Comparison of ENCODE assay signal across 1 cellular context in the genomic region with DNA sequence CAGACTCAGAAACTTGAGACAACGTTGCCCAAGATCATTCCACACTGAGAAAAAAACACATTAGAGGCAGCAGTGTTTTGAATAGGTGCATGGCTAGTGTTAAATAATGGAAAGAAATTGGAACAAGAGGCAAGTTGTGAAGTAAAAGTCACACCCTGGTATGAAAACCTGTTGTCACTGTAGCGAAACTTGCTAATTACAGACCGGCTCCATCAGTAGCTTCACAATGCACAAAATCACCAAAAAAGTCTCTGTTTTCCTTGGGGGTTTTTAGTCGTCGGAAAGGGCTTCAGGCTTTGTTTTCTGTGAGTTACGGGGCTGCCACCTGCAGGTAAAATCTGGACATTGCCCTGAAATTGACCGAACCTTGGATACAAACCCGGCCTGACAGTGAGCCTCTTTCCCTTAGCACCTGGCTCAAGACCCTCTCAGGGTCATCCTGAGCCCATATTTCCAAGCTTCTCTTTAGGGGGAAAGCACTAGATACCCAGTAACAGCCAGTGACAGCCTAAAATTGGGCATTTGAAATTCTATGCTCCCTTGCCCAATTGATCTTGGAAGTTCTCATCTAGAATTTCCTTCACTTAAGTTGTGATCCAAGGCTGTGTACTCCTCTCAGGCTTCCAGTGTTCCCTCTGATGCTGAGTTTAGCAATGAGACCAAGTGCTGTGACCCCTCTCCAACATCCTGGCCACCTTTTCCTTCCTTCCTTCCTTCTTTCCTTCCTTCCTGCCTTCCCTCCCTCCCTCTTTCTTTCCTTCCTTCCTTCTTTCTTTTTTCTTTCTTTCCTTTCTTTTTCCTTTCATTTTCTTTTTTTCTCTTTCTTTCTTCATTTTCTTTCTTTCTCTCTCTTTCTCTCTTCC.
TF ChIP-seq lines count a peak whose summit lies in the region.

No MANE protein-coding gene starts in this region.

TF ChIP-seq in K562, 482 proteins besides CTCF, POLR2A, EP300 and RAD21 (continued from another document):
- TF ChIP-seq RNF219 (CRISPR knock-in tag; IDR thresholded peaks at IDR 0.05) (no peak), ZNF407 (IDR thresholded peaks at IDR 0.05; ENCODE audit: low read depth) (no peak), RBM39 (optimal IDR thresholded peaks at IDR 0.05; ENCODE audit: low read depth, low read length) (no peak), E2F5 (CRISPR knock-in tag; IDR thresholded peaks at IDR 0.05) (no peak), ZBTB33 (CRISPR knock-in tag; IDR thresholded peaks at IDR 0.05) (peak; percentile 61), PURB (CRISPR knock-in tag; IDR thresholded peaks at IDR 0.05; ENCODE audit: low read depth) (no peak), CXXC5 (CRISPR knock-in tag; IDR thresholded peaks at IDR 0.05) (no peak), ZNF224 (CRISPR knock-in tag; IDR thresholded peaks at IDR 0.05) (no peak), NFRKB (IDR thresholded peaks at IDR 0.05; ENCODE audit: low read depth) (no peak), ELF4 (CRISPR knock-in tag; IDR thresholded peaks at IDR 0.05) (0 out of 2 replicates have a peak, but pooled peaks have one; percentile 11), NBN (IDR thresholded peaks at IDR 0.05; ENCODE audit: low read depth) (peak; percentile 32; the same call in 1 of the 2 replicates), HLTF (IDR thresholded peaks at IDR 0.05) (0 out of 2 replicates have a peak, but pooled peaks have one; percentile 48), NFATC3 (IDR thresholded peaks at IDR 0.05) (no peak), ZBTB26 (CRISPR knock-in tag; IDR thresholded peaks at IDR 0.05) (0 out of 2 replicates have a peak, but pooled peaks have one; percentile 39), TAF7 (tag; IDR thresholded peaks at IDR 0.05) (no peak), THRAP3 (IDR thresholded peaks at IDR 0.05; ENCODE audit: borderline replicate concordance) (0 out of 2 replicates have a peak, but pooled peaks have one; percentile 36), MYC (IDR thresholded peaks at IDR 0.05; ENCODE audit: low read depth, low read length) (0 out of 2 replicates have a peak, but pooled peaks have one; percentile 24), MYC (CRISPR knock-in tag; IDR thresholded peaks at IDR 0.05; ENCODE audit: borderline replicate concordance, low read depth) (no peak), MAZ (CRISPR knock-in tag; conservative IDR thresholded peaks at IDR 0.05 in 1 of 2, IDR thresholded peaks at IDR 0.05 in 1 of 2) (0 out of 4 replicates have a peak, but pooled peaks of 1 of the 2 experiments have one; percentile 47), RBBP5 (IDR thresholded peaks at IDR 0.05; ENCODE audit: borderline replicate concordance, insufficient read depth, low read length, poor library complexity, severe bottlenecking) (no peak), JUNB (CRISPR knock-in tag; conservative IDR thresholded peaks at IDR 0.05) (no peak), ZBTB7A (IDR thresholded peaks at IDR 0.05; ENCODE audit: borderline replicate concordance, control insufficient read depth, low read depth, low read length) (0 out of 2 replicates have a peak, but pooled peaks have one; percentile 27), ZNF512 (tag; IDR thresholded peaks at IDR 0.05) (peak; percentile 99), DPF2 (IDR thresholded peaks at IDR 0.05) (no peak), NCOA4 (IDR thresholded peaks at IDR 0.05; ENCODE audit: partially characterized antibody) (peak; percentile 31), HDGF (IDR thresholded peaks at IDR 0.05) (no peak), BDP1 (IDR thresholded peaks at IDR 0.05; ENCODE audit: insufficient read depth, insufficient read length) (no peak), FOXJ2 (tag; IDR thresholded peaks at IDR 0.05) (no peak), USF2 (CRISPR knock-in tag; IDR thresholded peaks at IDR 0.05) (no peak), KLF1 (tag; IDR thresholded peaks at IDR 0.05) (no peak)
- TF ChIP-seq, protein P1, sequence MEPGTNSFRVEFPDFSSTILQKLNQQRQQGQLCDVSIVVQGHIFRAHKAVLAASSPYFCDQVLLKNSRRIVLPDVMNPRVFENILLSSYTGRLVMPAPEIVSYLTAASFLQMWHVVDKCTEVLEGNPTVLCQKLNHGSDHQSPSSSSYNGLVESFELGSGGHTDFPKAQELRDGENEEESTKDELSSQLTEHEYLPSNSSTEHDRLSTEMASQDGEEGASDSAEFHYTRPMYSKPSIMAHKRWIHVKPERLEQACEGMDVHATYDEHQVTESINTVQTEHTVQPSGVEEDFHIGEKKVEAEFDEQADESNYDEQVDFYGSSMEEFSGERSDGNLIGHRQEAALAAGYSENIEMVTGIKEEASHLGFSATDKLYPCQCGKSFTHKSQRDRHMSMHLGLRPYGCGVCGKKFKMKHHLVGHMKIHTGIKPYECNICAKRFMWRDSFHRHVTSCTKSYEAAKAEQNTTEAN (CRISPR knock-in tag; IDR thresholded peaks at IDR 0.05) = no peak
